Comparison of ENCODE assay signal across 9 cellular contexts in the genomic region with DNA sequence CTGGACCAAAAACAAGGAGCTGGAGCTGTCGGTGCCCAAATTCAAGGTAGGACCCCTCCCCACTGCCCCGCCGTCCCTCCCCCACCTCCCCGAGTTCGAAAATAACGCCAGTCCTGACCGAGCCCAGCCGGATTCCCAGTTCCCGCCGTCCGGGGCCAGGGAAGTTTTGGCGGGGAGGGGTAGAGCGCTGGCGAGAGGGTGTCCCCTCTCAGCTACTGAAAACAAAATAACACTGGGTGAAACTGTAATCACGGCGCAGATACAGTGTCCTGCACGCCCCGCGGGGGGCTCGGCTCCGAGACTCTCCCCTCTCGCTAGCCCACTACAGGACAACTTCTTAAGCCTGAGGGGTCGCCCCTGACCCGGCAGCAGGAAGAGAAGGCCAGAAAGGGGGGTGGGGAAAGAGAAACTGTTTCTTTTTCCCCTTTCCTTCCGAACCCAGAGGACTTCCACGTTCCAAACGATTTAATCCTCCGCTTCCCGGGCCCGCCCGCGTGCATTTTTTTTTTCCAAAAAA. TPM values are rescaled to one million over a fixed set of nuclear protein-coding genes. Genes with fewer than 3 reads are reported as not detected.
DNase-seq lines count a peak whose midpoint lies in the region; ATAC-seq, FAIRE-seq and TF ChIP-seq lines count a peak whose summit lies in the region.
"Had no signal": no experiment of that assay in that cellular context is flagged by ENCODE, and none has a peak within 500 bp of the region (broad histone marks: within the 10 kb centered on the region; RNA-seq: fewer than 3 reads in every experiment).

No MANE protein-coding gene starts in this region.

- peaks cover 21 to 46% (median 40%) of the 10 kb centered on the region in 4 donors for H3K4me1 Mint-ChIP-seq in naive thymus-derived CD8-positive, alpha-beta T cell

- H3K79me2 ChIP-seq in H1 (ENCODE audit: control insufficient read depth in 1 of 2, insufficient read depth in 2 of 2, low read length in 2 of 2) = peaks cover 0 to 40% of the 10 kb centered on the region in 2 experiments; a peak in 2 of 4 replicates

- TF ChIP-seq POLR2A in Peyer's patch (IDR thresholded peaks at IDR 0.05) = no peak
- TF ChIP-seq POLR2A in H1 (IDR thresholded peaks at IDR 0.05; ENCODE audit: control extremely low read depth in 1 of 2, low read depth in 2 of 2, low read length in 2 of 2) = no peak

- CTCF ChIA-PET in H1 (lab: Charles Lee; ENCODE audit: partially characterized antibody) = interaction anchor here (0.7 to 12.0 kb wide), 8 partner anchors 10 to 98 kb away, joined by 3 to 363 read pairs (median 4); a partner anchor contains a TSS

- POLR2A ChIA-PET in H1 (lab: Charles Lee; ENCODE audit: partially characterized antibody) = interaction anchor here (0.8 to 27.9 kb wide), 6 partner anchors 10 to 112 kb away, joined by 3 to 958 read pairs (median 31); a partner anchor contains a TSS
- POLR2A ChIA-PET in naive thymus-derived CD8-positive, alpha-beta T cell (lab: Charles Lee) = interaction anchor here (0.6 to 37.3 kb wide), 7 partner anchors 1 to 1313 kb away, joined by 3 to 2517 read pairs (median 8); a partner anchor contains a TSS

- no peaks in the 10 kb centered on the region for H3K27me3 ChIP-seq in Peyer's patch
- no peaks in the 10 kb centered on the region for H3K27me3 ChIP-seq in H1 (replicated peaks in 1 of 4; ENCODE audit: control insufficient read depth in 3 of 4, extremely low read depth in 1 of 4, insufficient read depth in 3 of 4, low read length in 3 of 4)

- H3K4me3 ChIP-seq in Peyer's patch (peak overlapping the region; percentile 82 to 93 (median 88)), H1 (ENCODE audit: extremely low read depth in 1 of 4, insufficient read depth in 2 of 4, low read depth in 3 of 4, low read length in 4 of 4) (peak overlapping the region; percentile 62 to 87 (median 66))

- no peak overlapping the region for H2BK5ac ChIP-seq in H1 (ENCODE audit: low read depth, low read length)

- peak overlapping the region; percentile 90; the same call in 1 of the 2 replicates for H3K18ac ChIP-seq in H1 (ENCODE audit: extremely low read depth, low read length)

- H3K4ac ChIP-seq in H1 (replicated peaks; ENCODE audit: insufficient read length, low read depth, low read length) = no peak overlapping the region

- peak overlapping the region; percentile 92 to 98 for H3K4me2 ChIP-seq in H1 (ENCODE audit: insufficient read depth in 1 of 2, low read depth in 2 of 2, low read length in 2 of 2)

- no peak for TF ChIP-seq EP300 in H1 (IDR thresholded peaks at IDR 0.05; ENCODE audit: borderline replicate concordance in 1 of 2, low read depth in 2 of 2, low read length in 2 of 2)

- no peak overlapping the region for H4K5ac ChIP-seq in H1 (ENCODE audit: insufficient read length, low read depth, low read length)

- peak overlapping the region; percentile 92 to 100 (median 97) for H3K4me3 Mint-ChIP-seq in naive thymus-derived CD8-positive, alpha-beta T cell

- WGBS in H1 (ENCODE audit: extremely low coverage in 1 of 2, insufficient coverage in 1 of 2, insufficient read length in 1 of 2, insufficient replicate concordance in 2 of 2, low coverage in 1 of 2, low lambda C conversion rate in 2 of 2, missing lambda C conversion rate in 1 of 2), 2 experiments = 2% methylated on average over 28 of the region's 32 CpGs; no CpG with 5 or more reads in 1 of the 2 experiments

- H4K20me1 ChIP-seq in H1 (replicated peaks in 1 of 2; ENCODE audit: control insufficient read depth in 1 of 2, insufficient read depth in 2 of 2, low read length in 2 of 2) = peaks cover 2 to 4% of the 10 kb centered on the region in 2 experiments

- ATAC-seq in naive thymus-derived CD8-positive, alpha-beta T cell = no peak
- ATAC-seq in HG03521 (IDR thresholded peaks at IDR 0.05; ENCODE audit: unreplicated experiment) = no peak
- no peak for ATAC-seq in GM18907 (IDR thresholded peaks at IDR 0.05; ENCODE audit: unreplicated experiment)

- H3K27ac ChIP-seq in Peyer's patch = peak overlapping the region; percentile 100
- no peak overlapping the region for H3K27ac ChIP-seq in H1 (ENCODE audit: low read depth, low read length)

- peak overlapping the region; percentile 6 for H3K56ac ChIP-seq in H1 (replicated peaks; ENCODE audit: insufficient read length, low read depth, low read length)

- no peak overlapping the region for H4K91ac ChIP-seq in H1 (replicated peaks; ENCODE audit: insufficient read length, low read length)

- H2BK12ac ChIP-seq in H1 (ENCODE audit: low read depth, low read length) = no peak overlapping the region

- peaks cover 26% of the 10 kb centered on the region for H3K23me2 ChIP-seq in H1 (ENCODE audit: low read depth, low read length)

- peaks cover 5 to 35% (median 12%) of the 10 kb centered on the region in 3 donors for H3K36me3 Mint-ChIP-seq in naive thymus-derived CD8-positive, alpha-beta T cell

- H2BK20ac ChIP-seq in H1 (ENCODE audit: low read length) = no peak overlapping the region

- H2AFZ ChIP-seq in H1 (ENCODE audit: low read length) = no peak overlapping the region

- peaks cover 0 to 25% (median 18%) of the 10 kb centered on the region in 4 donors for H3K4me1 ChIP-seq in Peyer's patch
- H3K4me1 ChIP-seq in H1 (replicated peaks in 1 of 4; ENCODE audit: control insufficient read depth in 3 of 4, insufficient read depth in 4 of 4, low read length in 3 of 4) = peaks cover 3 to 17% (median 10%) of the 10 kb centered on the region in 4 experiments

- no peak overlapping the region for H4K8ac ChIP-seq in H1 (ENCODE audit: extremely low read depth, insufficient read depth, low read length)

- TF ChIP-seq CTCF in Peyer's patch (IDR thresholded peaks at IDR 0.05) = no peak
- TF ChIP-seq CTCF in H1 (IDR thresholded peaks at IDR 0.05; ENCODE audit: control extremely low read depth in 1 of 3, insufficient read depth in 1 of 3, low read depth in 1 of 3, low read length in 3 of 3) = no peak

- H3K9me3 Mint-ChIP-seq in naive thymus-derived CD8-positive, alpha-beta T cell = peaks cover 0 to 2% (median 0%) of the 10 kb centered on the region in 9 donors

- peak; percentile 26 for DNase-seq in DMS 273 (lab: John Stamatoyannopoulos, UW; ENCODE audit: unreplicated experiment)
- DNase-seq in DMS 273 treated with DMSO at 0.1 percent for 48 hours (lab: John Stamatoyannopoulos, UW) = no peak
- DNase-seq in Peyer's patch = peak in 1 of 3 donors; percentile 58
- no peak for DNase-seq in H1 (ENCODE audit: low read depth in 1 of 2, low spot score in 2 of 2)
- peak in 2 of 10 donors; percentile 35 to 47 for DNase-seq in naive thymus-derived CD8-positive, alpha-beta T cell
- DNase-seq in NCI-H1694 treated with DMSO at 0.1 percent for 48 hours (lab: John Stamatoyannopoulos, UW) = no peak

- H3K27ac Mint-ChIP-seq in naive thymus-derived CD8-positive, alpha-beta T cell = peak overlapping the region; percentile 85 to 100 (median 98)

- H3K9ac ChIP-seq in H1 (replicated peaks in 1 of 4; ENCODE audit: extremely low read depth in 1 of 4, low read depth in 3 of 4, low read length in 3 of 4) = peak overlapping the region in 3 of 4 experiments; percentile 25 to 71 (median 45); a peak in 4 of 7 replicates

- H2BK120ac ChIP-seq in H1 (replicated peaks; ENCODE audit: low read depth, low read length) = no peak overlapping the region

- H2AK5ac ChIP-seq in H1 (ENCODE audit: low read depth, low read length) = no peak overlapping the region

- H3K79me1 ChIP-seq in H1 (ENCODE audit: low read depth, low read length) = peaks cover 11% of the 10 kb centered on the region

- H3K27me3 Mint-ChIP-seq in naive thymus-derived CD8-positive, alpha-beta T cell = no peaks in the 10 kb centered on the region

- H3K23ac ChIP-seq in H1 (ENCODE audit: insufficient read length) = no peak overlapping the region

- H3K9me3 ChIP-seq in Peyer's patch (no peaks in the 10 kb centered on the region), H1 (ENCODE audit: insufficient read depth in 2 of 2, low read depth in 1 of 2, low read length in 1 of 2) (no peaks in the 10 kb centered on the region)

- FAIRE-seq in H1 (lab: Jason Lieb, UNC) = no peak
- FAIRE-seq: A204.1 had no signal

- H2BK15ac ChIP-seq in H1 (ENCODE audit: low read length) = no peak overlapping the region

- no peak overlapping the region for H3K14ac ChIP-seq in H1 (ENCODE audit: insufficient read length)

- no peak for TF ChIP-seq RAD21 in H1 (IDR thresholded peaks at IDR 0.05 in 1 of 2, conservative IDR thresholded peaks at IDR 0.05 in 1 of 2; ENCODE audit: low read depth in 2 of 2, low read length in 2 of 2)

- peaks cover 0 to 27% (median 0%) of the 10 kb centered on the region in 3 donors for H3K36me3 ChIP-seq in Peyer's patch
- peaks cover 0 to 24% (median 10%) of the 10 kb centered on the region in 4 experiments; a peak in 3 of 8 replicates for H3K36me3 ChIP-seq in H1 (ENCODE audit: control insufficient read depth in 2 of 4, insufficient read depth in 4 of 4, low read length in 3 of 4)

RNA-seq across cellular contexts. Expression of a gene that starts 1.4 kb away (rescaled TPM):
- total RNA-seq in Peyer's patch = 10 to 100 TPM; 15.4 to 30.5 (median 25.3) TPM
- total RNA-seq in H1 (2021; fragmentation: NEBNext Ultra II Directional; extraction: Animal tissue kit (Norgen Biotek cat#: 25700)) = 17.7 and 17.8 TPM in 2 replicates
- polyA plus RNA-seq in H1 (2011; rRNA removed) = 1.3 and 2.3 TPM in 2 replicates
- 1.2 TPM for polyA plus RNA-seq in H1 (2011; cell fraction: cytosol; rRNA removed)
- polyA plus RNA-seq in H1 (2011; cell fraction: nucleus; rRNA removed) = 4.1 TPM
- polyA plus RNA-seq in H1 (2012, experiment 1 of 2) = 6.5 to 10.1 TPM (median 8.7 TPM) in 4 replicates
- polyA plus RNA-seq in H1 (2012, experiment 2 of 2) = 4.9 TPM
- polyA plus RNA-seq in H1 (2013, experiment 1 of 2) = 6.6 TPM
- 5.8 TPM for polyA plus RNA-seq in H1 (2013, experiment 2 of 2)
- polyA minus RNA-seq in H1 (2011; rRNA and poly(A)+ RNA removed) = 1.5 and 2.3 TPM in 2 replicates
- polyA minus RNA-seq in H1 (2011; cell fraction: cytosol; rRNA and poly(A)+ RNA removed) = 5.3 TPM
- polyA minus RNA-seq in H1 (2011; cell fraction: nucleus; rRNA and poly(A)+ RNA removed) = 4.7 TPM
- 10 to 100 TPM; 92.8 to 93.8 TPM for total RNA-seq in naive thymus-derived CD8-positive, alpha-beta T cell
- polyA plus RNA-seq in naive thymus-derived CD8-positive, alpha-beta T cell = 1 to 10 TPM in 2 of 3 donors, under 1 TPM in 1; 0.98 to 3.7 (median 2.8) TPM

RNA-seq across cellular contexts. Expression of a gene that starts 11.7 kb away (rescaled TPM):
- total RNA-seq in Peyer's patch = 100 to 1,000 TPM in 2 of 4 donors, 10 to 100 TPM in 2; 31.4 to 134 (median 91.0) TPM
- 31.0 and 31.9 TPM in 2 replicates for total RNA-seq in H1 (2021; fragmentation: NEBNext Ultra II Directional; extraction: Animal tissue kit (Norgen Biotek cat#: 25700))
- 23.8 and 33.2 TPM in 2 replicates for polyA plus RNA-seq in H1 (2011; rRNA removed)
- 24.2 TPM for polyA plus RNA-seq in H1 (2011; cell fraction: cytosol; rRNA removed)
- polyA plus RNA-seq in H1 (2011; cell fraction: nucleus; rRNA removed) = 46.5 TPM
- 13.3 to 22.8 TPM (median 17.1 TPM) in 4 replicates for polyA plus RNA-seq in H1 (2012, experiment 1 of 2)
- 10.2 TPM for polyA plus RNA-seq in H1 (2012, experiment 2 of 2)
- polyA plus RNA-seq in H1 (2013, experiment 1 of 2) = 16.3 TPM
- 14.9 TPM for polyA plus RNA-seq in H1 (2013, experiment 2 of 2)
- polyA minus RNA-seq in H1 (2011; rRNA and poly(A)+ RNA removed) = 15.0 and 16.7 TPM in 2 replicates
- polyA minus RNA-seq in H1 (2011; cell fraction: cytosol; rRNA and poly(A)+ RNA removed) = 27.1 TPM
- 45.4 TPM for polyA minus RNA-seq in H1 (2011; cell fraction: nucleus; rRNA and poly(A)+ RNA removed)
- 100 to 1,000 TPM; 176 to 178 TPM for total RNA-seq in naive thymus-derived CD8-positive, alpha-beta T cell
- 100 to 1,000 TPM in 1 of 3 donors, 10 to 100 TPM in 2; 79.9 to 101 (median 80.1) TPM for polyA plus RNA-seq in naive thymus-derived CD8-positive, alpha-beta T cell

RNA-seq across cellular contexts. Expression of a gene that starts 53.4 kb away (rescaled TPM):
- not detected for total RNA-seq in Peyer's patch
- 0.38 and 0.56 TPM in 2 replicates for total RNA-seq in H1 (2021; fragmentation: NEBNext Ultra II Directional; extraction: Animal tissue kit (Norgen Biotek cat#: 25700))
- polyA plus RNA-seq in H1 (2011; rRNA removed) = 0.28 and 0.48 TPM in 2 replicates
- polyA plus RNA-seq in H1 (2011; cell fraction: cytosol; rRNA removed) = 0.47 TPM
- polyA plus RNA-seq in H1 (2011; cell fraction: nucleus; rRNA removed) = 0.20 TPM
- 0.29 to 1.0 TPM (median 0.42 TPM) in 4 replicates for polyA plus RNA-seq in H1 (2012, experiment 1 of 2)
- 0.56 TPM for polyA plus RNA-seq in H1 (2012, experiment 2 of 2)
- polyA plus RNA-seq in H1 (2013, experiment 1 of 2) = 0.55 TPM
- polyA plus RNA-seq in H1 (2013, experiment 2 of 2) = 0.42 TPM
- polyA minus RNA-seq in H1 (2011; rRNA and poly(A)+ RNA removed) = 0.09 and 0.24 TPM in 2 replicates
- not detected for polyA minus RNA-seq in H1 (2011; cell fraction: cytosol; rRNA and poly(A)+ RNA removed)
- polyA minus RNA-seq in H1 (2011; cell fraction: nucleus; rRNA and poly(A)+ RNA removed) = not detected
- not detected for total RNA-seq in naive thymus-derived CD8-positive, alpha-beta T cell
- not detected for polyA plus RNA-seq in naive thymus-derived CD8-positive, alpha-beta T cell
